37 cellular contexts compared by ENCODE assay signal in genomic region chr19:33890569-33890968, GRCh38.
DNase-seq lines count a peak whose midpoint lies in the region; ATAC-seq, FAIRE-seq and TF ChIP-seq lines count a peak whose summit lies in the region.
"Had no signal": no experiment of that assay in that cellular context is flagged by ENCODE, and none has a peak within 500 bp of the region (broad histone marks: within the 10 kb centered on the region; RNA-seq: fewer than 3 reads in every experiment).

No MANE protein-coding gene starts in this region.

- H3K4me1 ChIP-seq in HEK293 (ENCODE audit: control insufficient read depth, insufficient read depth, low read length), result no peaks in the 10 kb centered on the region
- H3K4me1 ChIP-seq in kidney (ENCODE audit: control insufficient read depth in 1 of 2, insufficient read depth in 1 of 2, low read depth in 1 of 2, low read length in 2 of 2), result no peaks in the 10 kb centered on the region
- no peaks in the 10 kb centered on the region for H3K4me1 ChIP-seq in small intestine (ENCODE audit: control insufficient read depth in 2 of 2, insufficient read depth in 1 of 2, low read depth in 1 of 2, low read length in 1 of 2)
- H3K4me1 ChIP-seq: A549, BE2C, BLaER1, Caco-2 had no signal

- FAIRE-seq in kidney (lab: Jason Lieb, UNC) (no peak), small intestine (lab: Jason Lieb, UNC) (no peak)
- FAIRE-seq: A204.1, A549, D721Med had no signal

- H3K9me3 ChIP-seq in HEK293 (ENCODE audit: control insufficient read depth, insufficient read depth, low read depth, low read length) (no peaks in the 10 kb centered on the region), kidney (ENCODE audit: control insufficient read depth in 1 of 2, low read length in 2 of 2) (no peaks in the 10 kb centered on the region), small intestine (ENCODE audit: control insufficient read depth, low read depth) (no peaks in the 10 kb centered on the region)
- H3K9me3 ChIP-seq: A549, BE2C, BLaER1, Caco-2 had no signal

- H3K4me1 Mint-ChIP-seq in WTC11 (peaks cover 7% of the 10 kb centered on the region), progenitor cell of endocrine pancreas (ENCODE audit: low read depth) (peaks cover 1% of the 10 kb centered on the region)
- H3K4me1 Mint-ChIP-seq: B cell; CD14-positive monocyte; CD4-positive, alpha-beta memory T cell; CD4-positive, CD25-positive, alpha-beta regulatory T cell; CD8-positive, alpha-beta memory T cell had no signal

- H3K27ac Mint-ChIP-seq in WTC11, result no peak overlapping the region
- no peak overlapping the region for H3K27ac Mint-ChIP-seq in progenitor cell of endocrine pancreas
- H3K27ac Mint-ChIP-seq: B cell; CD14-positive monocyte; CD4-positive, alpha-beta memory T cell; CD4-positive, alpha-beta T cell; CD8-positive, alpha-beta T cell had no signal

- no peaks in the 10 kb centered on the region for H3K36me3 Mint-ChIP-seq in WTC11
- H3K36me3 Mint-ChIP-seq in progenitor cell of endocrine pancreas (ENCODE audit: insufficient read depth), result no peaks in the 10 kb centered on the region
- H3K36me3 Mint-ChIP-seq: CD14-positive monocyte; CD4-positive, alpha-beta memory T cell; CD4-positive, CD25-positive, alpha-beta regulatory T cell; CD8-positive, alpha-beta T cell had no signal

- intact Hi-C loops in kidney (cut with DNase I), result no loop called here

- H3K9ac ChIP-seq in kidney (ENCODE audit: low read length in 2 of 2), result no peak overlapping the region
- H3K9ac ChIP-seq: BLaER1; BLaER1 treated with 17β-estradiol and CSF1 and Interleukin-3, amounts not matched to agents 10 nM and 100 nM had no signal

- TF ChIP-seq CTCF in HEK293 (tag by site-specific recombination; IDR thresholded peaks at IDR 0.05), result no peak
- TF ChIP-seq CTCF in WTC11 (IDR thresholded peaks at IDR 0.05), result no peak
- TF ChIP-seq CTCF in kidney (IDR thresholded peaks at IDR 0.05; ENCODE audit: borderline replicate concordance, extremely low read depth, insufficient read depth), result no peak
- TF ChIP-seq CTCF in progenitor cell of endocrine pancreas (IDR thresholded peaks at IDR 0.05; ENCODE audit: unreplicated experiment), result no peak

- no peak overlapping the region for H3K4me3 ChIP-seq in HEK293 (ENCODE audit: low read depth, low read length)
- no peak overlapping the region for H3K4me3 ChIP-seq in kidney (ENCODE audit: low read length in 2 of 2)
- H3K4me3 ChIP-seq in small intestine (ENCODE audit: low read depth in 1 of 2, low read length in 2 of 2), result no peak overlapping the region
- H3K4me3 ChIP-seq: A549; BLaER1; BLaER1 treated with 17β-estradiol and CSF1 and Interleukin-3, amounts not matched to agents 10 nM and 100 nM had no signal

- WGBS in small intestine, 3 donors, result 83 to 91% (median 87%) methylated on average over 2 of the region's 2 CpGs

- H3K27me3 ChIP-seq in small intestine (ENCODE audit: control insufficient read depth in 2 of 2, insufficient read depth in 2 of 2, low read length in 2 of 2), result no peaks in the 10 kb centered on the region
- H3K27me3 ChIP-seq: BE2C; BLaER1; BLaER1 treated with 17β-estradiol and CSF1 and Interleukin-3, amounts not matched to agents 10 nM and 100 nM had no signal

- POLR2A ChIA-PET in HEK293 (lab: Yijun Ruan, JAX) (no interaction called here), WTC11 (lab: Charles Lee) (interaction anchor here (0.7 kb wide), 1 partner anchor 339 kb away, joined by 3 read pairs; no protein-coding TSS in a partner anchor)

- DNase-seq in WTC11 (ENCODE audit: low spot score) (no peak), kidney (peak; percentile 23), mesenteric fat pad (ENCODE audit: low spot score) (peak; percentile 37), progenitor cell of endocrine pancreas (ENCODE audit: low spot score, unreplicated experiment) (no peak), small intestine (no peak)
- DNase-seq in stimulated activated CD4-positive, alpha-beta T cell treated with anti-CD3 and anti-CD28 coated beads, Interleukin-4, amount 100 ng/mL, for 4 hours, result no peak
- DNase-seq: 8988T; ACHN; AML-193; BE2C; C1 segment of cervical spinal cord; Caco-2; Calu3; CD4-positive, alpha-beta memory T cell; CD4-positive, alpha-beta T cell; CD4-positive, CD25-positive, alpha-beta regulatory T cell; CD8-positive, alpha-beta memory T cell; CD8-positive, alpha-beta T cell; COR-L47; DMS 273 treated with DMSO at 0.1 percent for 48 hours; DMS153; DMS53; DMS79; DMS79 treated with DMSO at 0.1 percent for 48 hours; DND-41; EL had no signal

- H3K9me3 Mint-ChIP-seq in WTC11 (peaks cover 3% of the 10 kb centered on the region; the same call in 1 of the 2 replicates), progenitor cell of endocrine pancreas (ENCODE audit: low read depth) (no peaks in the 10 kb centered on the region)
- H3K9me3 Mint-ChIP-seq: CD4-positive, alpha-beta memory T cell; CD4-positive, alpha-beta T cell; CD8-positive, alpha-beta T cell had no signal

- peaks cover 3% of the 10 kb centered on the region; the same call in 1 of the 2 replicates for H3K27me3 Mint-ChIP-seq in WTC11 (ENCODE audit: low read depth)
- H3K27me3 Mint-ChIP-seq in progenitor cell of endocrine pancreas, result peaks cover 13% of the 10 kb centered on the region

- H3K36me3 ChIP-seq in HEK293 (ENCODE audit: control insufficient read depth in 2 of 2, insufficient read depth in 1 of 2, low read length in 2 of 2) (no peaks in the 10 kb centered on the region), kidney (ENCODE audit: control insufficient read depth in 1 of 2, insufficient read depth in 2 of 2, low read length in 2 of 2) (no peaks in the 10 kb centered on the region), small intestine (ENCODE audit: control insufficient read depth in 2 of 2, insufficient read depth in 2 of 2, low read length in 2 of 2) (no peaks in the 10 kb centered on the region)
- H3K36me3 ChIP-seq: BE2C; BLaER1; BLaER1 treated with 17β-estradiol and CSF1 and Interleukin-3, amounts not matched to agents 10 nM and 100 nM had no signal

- H3K27ac ChIP-seq in HEK293 (ENCODE audit: extremely low read depth, low read depth, low read length) (no peak overlapping the region), kidney (ENCODE audit: low read depth in 2 of 2, low read length in 2 of 2) (no peak overlapping the region), small intestine (ENCODE audit: low read depth in 1 of 2, low read length in 1 of 2) (no peak overlapping the region)
- H3K27ac ChIP-seq: 22Rv1; A549; BLaER1; BLaER1 treated with 17β-estradiol and CSF1 and Interleukin-3, amounts not matched to agents 10 nM and 100 nM; C4-2B had no signal

- CTCF ChIA-PET in HEK293 (lab: Yijun Ruan, JAX), result interaction anchor here (0.6 kb wide), 2 partner anchors 57 to 578 kb away, joined by 3 read pairs; no protein-coding TSS in a partner anchor
- CTCF ChIA-PET in WTC11 (lab: Charles Lee), result interaction anchor here (0.6 kb wide), 1 partner anchor 10 kb away, joined by 5 read pairs; no protein-coding TSS in a partner anchor

- H3K4me3 Mint-ChIP-seq in WTC11 (no peak overlapping the region), progenitor cell of endocrine pancreas (ENCODE audit: low read depth) (no peak overlapping the region)
- H3K4me3 Mint-ChIP-seq: B cell; CD14-positive monocyte; CD4-positive, alpha-beta memory T cell; CD4-positive, alpha-beta T cell; CD4-positive, CD25-positive, alpha-beta regulatory T cell; CD8-positive, alpha-beta memory T cell; CD8-positive, alpha-beta T cell had no signal

- ATAC-seq in WTC11 (no peak), HG02981 (IDR thresholded peaks at IDR 0.05; ENCODE audit: unreplicated experiment) (no peak)
- ATAC-seq: A549; CD8-positive, alpha-beta T cell had no signal

TF ChIP-seq in HEK293, 187 proteins besides CTCF, POLR2A, EP300 and RAD21:
- no peak for TF ChIP-seq ZNF561 (tag by site-specific recombination; IDR thresholded peaks at IDR 0.05; ENCODE audit: borderline replicate concordance)
- TF ChIP-seq ZIC2 (tag by site-specific recombination; IDR thresholded peaks at IDR 0.05), result peak; percentile 87
- TF ChIP-seq GLIS1 (tag by site-specific recombination; IDR thresholded peaks at IDR 0.05), result peak; percentile 84
- TF ChIP-seq BCL11A (tag by site-specific recombination; IDR thresholded peaks at IDR 0.05; ENCODE audit: low read depth), result no peak

TF ChIP-seq in WTC11, 78 proteins besides CTCF, POLR2A, EP300 and RAD21:
- TF ChIP-seq OVOL2 (CRISPR knock-in tag; IDR thresholded peaks at IDR 0.05; ENCODE audit: borderline replicate concordance) (no peak), ATF2 (CRISPR knock-in tag; IDR thresholded peaks at IDR 0.05; ENCODE audit: borderline replicate concordance, low read depth) (no peak), HMGA2 (CRISPR knock-in tag; IDR thresholded peaks at IDR 0.05) (no peak), SMAD4 (CRISPR knock-in tag; IDR thresholded peaks at IDR 0.05) (no peak), ZNF423 (CRISPR knock-in tag; IDR thresholded peaks at IDR 0.05) (0 out of 2 replicates have a peak, but pooled peaks have one; percentile 34), SMAD3 (CRISPR knock-in tag; IDR thresholded peaks at IDR 0.05; ENCODE audit: borderline replicate concordance) (no peak)

Comparison
In these comparisons a context has a peak if more than half of its experiments do, and no peak if none do; other contexts are left out.
1. DNase-seq: peak in kidney (single experiment) and mesenteric fat pad (single experiment); none in WTC11 (single experiment), stimulated activated CD4-positive, alpha-beta T cell treated with anti-CD3 and anti-CD28 coated beads, Interleukin-4, amount 100 ng/mL, for 4 hours (0 of 2), progenitor cell of endocrine pancreas (single experiment) and small intestine (single experiment).
2. Of the 8 proteins assayed by ChIP-seq in both HEK293 and WTC11: peak only in HEK293: none; only in WTC11: ZNF423; in both: none; in neither: 7.